14 cellular contexts compared by ENCODE assay signal in genomic region chr12:132740313-132740646, GRCh38. TPM values are rescaled to one million over a fixed set of nuclear protein-coding genes. Genes with fewer than 3 reads are reported as not detected.
A peak's percentile ranks its signal among the peaks of the same experiment; 100 is the strongest.
DNase-seq lines count a peak whose midpoint lies in the region; ATAC-seq and TF ChIP-seq lines count a peak whose summit lies in the region.
"Had no signal": no experiment of that assay in that cellular context is flagged by ENCODE, and none has a peak within 500 bp of the region (broad histone marks: within the 10 kb centered on the region; RNA-seq: fewer than 3 reads in every experiment).

No MANE protein-coding gene starts in this region.

- H3K9ac ChIP-seq in endodermal cell (ENCODE audit: extremely low read depth, low read length, poor library complexity, severe bottlenecking) = no peak overlapping the region
- H3K9ac ChIP-seq in neural progenitor cell = no peak overlapping the region
- H3K9ac ChIP-seq: GM23248 had no signal

- H3K4me2 ChIP-seq in neural progenitor cell = no peak overlapping the region

- no peak overlapping the region for H3K4me3 ChIP-seq in endodermal cell (ENCODE audit: low read length)
- no peak overlapping the region for H3K4me3 ChIP-seq in neural progenitor cell
- H3K4me3 ChIP-seq: GM23248 had no signal

- H4K20me1 ChIP-seq in neural progenitor cell (ENCODE audit: low read depth) = peaks cover 12% of the 10 kb centered on the region

- WGBS in endodermal cell (ENCODE audit: insufficient coverage in 1 of 2, insufficient read length in 1 of 2), 2 experiments = 91 to 97% methylated on average over 6 of the region's 6 CpGs

- ATAC-seq in T-helper 17 cell (no peak), left cardiac atrium (peak; percentile 5 to 74), memory B cell (ENCODE audit: low read depth) (no peak)
- ATAC-seq: HCT116 had no signal

- H3K27me3 Mint-ChIP-seq in T-helper 17 cell = no peaks in the 10 kb centered on the region
- H3K27me3 Mint-ChIP-seq in endodermal cell (ENCODE audit: insufficient read depth) = no peaks in the 10 kb centered on the region
- H3K27me3 Mint-ChIP-seq in memory B cell = no peaks in the 10 kb centered on the region
- H3K27me3 Mint-ChIP-seq in neural progenitor cell (ENCODE audit: insufficient read depth, low read depth) = peaks cover 5% of the 10 kb centered on the region
- H3K27me3 Mint-ChIP-seq: B cell; CD4-positive, alpha-beta T cell had no signal

- H3F3A ChIP-seq in neural progenitor cell (ENCODE audit: low read depth) = no peaks in the 10 kb centered on the region

- H3K27ac Mint-ChIP-seq in T-helper 17 cell (peak overlapping the region; percentile 39), endodermal cell (peak overlapping the region; percentile 31), memory B cell (peak overlapping the region; percentile 63), neural progenitor cell (no peak overlapping the region)
- H3K27ac Mint-ChIP-seq: B cell; CD4-positive, alpha-beta T cell had no signal

- TF ChIP-seq CTCF in endodermal cell (conservative IDR thresholded peaks at IDR 0.05) (no peak), neural progenitor cell (IDR thresholded peaks at IDR 0.05) (no peak)

- DNase-seq in T-helper 17 cell = no peak
- no peak for DNase-seq in endodermal cell
- no peak for DNase-seq in left cardiac atrium
- no peak for DNase-seq in memory B cell (ENCODE audit: low spot score in 2 of 2)
- DNase-seq in posterior vena cava (ENCODE audit: low spot score) = no peak
- DNase-seq in neural progenitor cell (ENCODE audit: low spot score) = no peak
- no peak for DNase-seq in activated CD4-positive, alpha-beta T cell treated with anti-CD3 and anti-CD28 coated beads for 4 hours
- DNase-seq: C1 segment of cervical spinal cord; Calu3; CD4-positive, alpha-beta T cell; DMS 273 treated with DMSO at 0.1 percent for 48 hours; GM23248 had no signal

- H3K9me3 Mint-ChIP-seq in endodermal cell = no peaks in the 10 kb centered on the region
- H3K9me3 Mint-ChIP-seq in memory B cell = peaks cover 2% of the 10 kb centered on the region
- no peaks in the 10 kb centered on the region for H3K9me3 Mint-ChIP-seq in neural progenitor cell
- H3K9me3 Mint-ChIP-seq: CD4-positive, alpha-beta T cell had no signal

- H3K4me1 Mint-ChIP-seq in T-helper 17 cell (peaks cover 6% of the 10 kb centered on the region), endodermal cell (no peaks in the 10 kb centered on the region), memory B cell (peaks cover 10% of the 10 kb centered on the region), neural progenitor cell (peaks cover 2% of the 10 kb centered on the region)

- peaks cover 28% of the 10 kb centered on the region for H3K79me2 ChIP-seq in neural progenitor cell (ENCODE audit: low read depth)

- peaks cover 92% of the 10 kb centered on the region for H3K36me3 ChIP-seq in endodermal cell (ENCODE audit: control insufficient read depth, insufficient read depth, low read length)
- peaks cover 3% of the 10 kb centered on the region for H3K36me3 ChIP-seq in neural progenitor cell

- no peak overlapping the region for H3K4me3 Mint-ChIP-seq in T-helper 17 cell
- H3K4me3 Mint-ChIP-seq in endodermal cell = no peak overlapping the region
- H3K4me3 Mint-ChIP-seq in memory B cell = no peak overlapping the region
- no peak overlapping the region for H3K4me3 Mint-ChIP-seq in neural progenitor cell
- H3K4me3 Mint-ChIP-seq: B cell; CD4-positive, alpha-beta T cell had no signal

- intact Hi-C loops in left cardiac atrium (cut with DNase I) = no loop called here
- intact Hi-C loops in posterior vena cava (cut with DNase I) = no loop called here

- H3K36me3 Mint-ChIP-seq in T-helper 17 cell (ENCODE audit: low read depth) (peaks cover 8% of the 10 kb centered on the region), endodermal cell (ENCODE audit: low read depth) (peaks cover 89% of the 10 kb centered on the region), memory B cell (peaks cover 39% of the 10 kb centered on the region), neural progenitor cell (peaks cover 71% of the 10 kb centered on the region)

- no peaks in the 10 kb centered on the region for H3K27me3 ChIP-seq in endodermal cell (ENCODE audit: control insufficient read depth, insufficient read depth, low read length, poor library complexity, severe bottlenecking)
- no peaks in the 10 kb centered on the region for H3K27me3 ChIP-seq in neural progenitor cell

- H3K4me1 ChIP-seq in endodermal cell (ENCODE audit: control insufficient read depth, insufficient read depth, low read length) (no peaks in the 10 kb centered on the region), neural progenitor cell (no peaks in the 10 kb centered on the region)

- no peak overlapping the region for H2AFZ ChIP-seq in neural progenitor cell (replicated peaks)
- H2AFZ ChIP-seq: GM23248 had no signal

- no peak overlapping the region for H3K27ac ChIP-seq in endodermal cell (ENCODE audit: low read depth, low read length)
- H3K27ac ChIP-seq in neural progenitor cell = no peak overlapping the region
- H3K27ac ChIP-seq: GM23248 had no signal

- H3K9me3 ChIP-seq in T-helper 17 cell (ENCODE audit: control insufficient read depth, low read length, poor library complexity, severe bottlenecking) (no peaks in the 10 kb centered on the region), endodermal cell (ENCODE audit: control insufficient read depth, low read length) (no peaks in the 10 kb centered on the region), neural progenitor cell (ENCODE audit: low read depth) (no peaks in the 10 kb centered on the region)

RNA-seq across cellular contexts. Expression of gene ANKLE2, which starts 21.4 kb away (rescaled TPM):
- total RNA-seq in T-helper 17 cell (10 to 100 TPM; 82.4 to 84.2 TPM), endodermal cell (10 to 100 TPM; 87.8 to 88.5 TPM), left cardiac atrium (10 to 100 TPM; 21.1 to 34.1 TPM), posterior vena cava (10 to 100 TPM; 36.6 to 43.5 TPM), neural progenitor cell (ENCODE audit: low replicate concordance) (59.1 and 65.7 TPM in 2 replicates)
- polyA plus RNA-seq in endodermal cell (2013, experiment 1 of 2) = 58.3 TPM
- 56.1 TPM for polyA plus RNA-seq in endodermal cell (2013, experiment 2 of 2)

RNA-seq across cellular contexts. Expression of gene PGAM5, which starts 29.6 kb away (rescaled TPM):
- 10 to 100 TPM; 19.6 to 23.8 TPM for total RNA-seq in T-helper 17 cell
- 10 to 100 TPM; 60.2 to 64.3 TPM for total RNA-seq in endodermal cell
- polyA plus RNA-seq in endodermal cell (2013, experiment 1 of 2) = 34.9 TPM
- polyA plus RNA-seq in endodermal cell (2013, experiment 2 of 2) = 37.3 TPM
- 10 to 100 TPM; 22.6 to 25.2 TPM for total RNA-seq in left cardiac atrium
- 10 to 100 TPM; 20.0 to 24.2 TPM for total RNA-seq in posterior vena cava
- 41.3 and 49.2 TPM in 2 replicates for total RNA-seq in neural progenitor cell (ENCODE audit: low replicate concordance)

RNA-seq across cellular contexts. Expression of gene PXMP2, which starts 52.9 kb away (rescaled TPM):
- 1 to 10 TPM; 3.0 to 3.1 TPM for total RNA-seq in T-helper 17 cell
- 10 to 100 TPM; 26.7 to 27.0 TPM for total RNA-seq in endodermal cell
- polyA plus RNA-seq in endodermal cell (2013, experiment 1 of 2) = 19.2 TPM
- polyA plus RNA-seq in endodermal cell (2013, experiment 2 of 2) = 22.2 TPM
- 10 to 100 TPM; 27.2 to 32.7 TPM for total RNA-seq in left cardiac atrium
- total RNA-seq in posterior vena cava = 1 to 10 TPM; 7.1 to 9.5 TPM
- 18.5 and 18.6 TPM in 2 replicates for total RNA-seq in neural progenitor cell (ENCODE audit: low replicate concordance)

RNA-seq across cellular contexts. Expression of gene POLE, which starts 53.1 kb away (rescaled TPM):
- total RNA-seq in T-helper 17 cell (10 to 100 TPM; 50.4 to 54.7 TPM), endodermal cell (100 to 1,000 TPM; 165 to 212 TPM), left cardiac atrium (10 to 100 TPM in 1 of 2 donors, 1 to 10 TPM in 1; 9.3 to 12.1 TPM), posterior vena cava (10 to 100 TPM; 16.6 to 21.2 TPM), neural progenitor cell (ENCODE audit: low replicate concordance) (46.8 and 69.7 TPM in 2 replicates)
- polyA plus RNA-seq in endodermal cell (2013, experiment 1 of 2) = 85.3 TPM
- 81.7 TPM for polyA plus RNA-seq in endodermal cell (2013, experiment 2 of 2)

Comparison
In these comparisons a context has a peak if more than half of its experiments do, and no peak if none do; other contexts are left out.
1. ATAC-seq: peak in left cardiac atrium (2 of 2); none in T-helper 17 cell (single experiment) and memory B cell (single experiment).